31 cellular contexts compared by ENCODE assay signal in the genomic region with DNA sequence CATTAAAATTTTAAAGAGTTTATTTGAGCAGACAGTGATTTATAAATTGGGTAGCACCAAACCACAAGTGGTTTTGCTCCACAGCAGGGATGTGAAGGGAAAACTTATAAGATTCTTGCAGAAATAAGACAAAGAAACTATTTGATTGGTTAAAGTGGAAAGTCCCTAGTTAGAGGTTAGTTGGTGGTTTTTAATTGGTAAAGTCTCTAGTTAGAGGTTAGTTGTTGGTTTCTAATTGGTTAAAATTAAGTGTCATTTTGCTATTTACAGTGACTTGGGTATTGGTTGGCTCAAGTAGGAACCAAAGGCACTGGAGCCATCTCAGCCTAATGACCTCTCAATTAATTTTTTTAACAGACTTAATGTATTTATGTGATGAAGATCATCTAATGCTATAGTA.
"Had no signal": no experiment of that assay in that cellular context is flagged by ENCODE, and none has a peak within 500 bp of the region (broad histone marks: within the 10 kb centered on the region; RNA-seq: fewer than 3 reads in every experiment).

No MANE protein-coding gene starts in this region.

- H3K4me3 ChIP-seq: ascending aorta, cardiac muscle cell had no signal

- H3K27me3 ChIP-seq: ascending aorta, cardiac muscle cell had no signal

- H3K36me3 ChIP-seq: ascending aorta, cardiac muscle cell had no signal

- ATAC-seq: activated CD4-positive, alpha-beta T cell treated with anti-CD3 and anti-CD28 coated beads for 36 hours; activated CD4-positive, CD25-positive, alpha-beta regulatory T cell treated with anti-CD3 and anti-CD28 coated beads, Interleukin-2, amount 50 U/mL, for 24 hours; activated CD8-positive, alpha-beta memory T cell treated with anti-CD3 and anti-CD28 coated beads, Interleukin-2, amount 10 ng/mL, durations not matched to agents 7 days and 5 days; activated CD8-positive, alpha-beta T cell treated with anti-CD3 and anti-CD28 coated beads, Interleukin-2, amount 10 ng/mL, durations not matched to agents 7 days and 5 days; activated naive CD8-positive, alpha-beta T cell treated with anti-CD3 and anti-CD28 coated beads, Interleukin-2, amount 50 U/mL, for 24 hours; WTC11 had no signal

- DNase-seq: activated CD4-positive, alpha-beta memory T cell treated with anti-CD3 and anti-CD28 coated beads, Interleukin-2, amount 10 ng/mL, durations not matched to agents 7 days and 5 days; activated CD4-positive, alpha-beta T cell treated with anti-CD3 and anti-CD28 coated beads for 1 hour; activated CD4-positive, alpha-beta T cell treated with anti-CD3 and anti-CD28 coated beads for 36 hours; activated CD4-positive, alpha-beta T cell treated with anti-CD3 and anti-CD28 coated beads for 48 hours; activated CD4-positive, alpha-beta T cell treated with anti-CD3 and anti-CD28 coated beads, Interleukin-2, amount 10 ng/mL, durations not matched to agents 7 days and 5 days; activated CD4-positive, alpha-beta T cell treated with anti-CD3 and anti-CD28 coated beads, Interleukin-2, amount 50 U/mL, for 48 hours; activated CD4-positive, CD25-positive, alpha-beta regulatory T cell; activated CD8-positive, alpha-beta memory T cell treated with anti-CD3 and anti-CD28 coated beads for 24 hours; activated CD8-positive, alpha-beta memory T cell treated with anti-CD3 and anti-CD28 coated beads, Interleukin-2, amount 10 ng/mL, durations not matched to agents 7 days and 5 days; activated CD8-positive, alpha-beta memory T cell treated with anti-CD3 and anti-CD28 coated beads, Interleukin-2, amount 50 U/mL, for 48 hours; activated CD8-positive, alpha-beta T cell treated with anti-CD3 and anti-CD28 coated beads, Interleukin-2, amount 10 ng/mL, durations not matched to agents 7 days and 5 days; activated effector memory CD4-positive, alpha-beta T cell treated with Interleukin-2 at 50 U/mL for 16 hours; activated gamma-delta T cell; activated naive CD4-positive, alpha-beta T cell treated with anti-CD3 and anti-CD28 coated beads, Interleukin-2, amount 10 ng/mL, durations not matched to agents 7 days and 5 days; activated naive CD4-positive, alpha-beta T cell treated with Interleukin-2 at 50 U/mL for 16 hours; activated naive CD8-positive, alpha-beta T cell treated with anti-CD3 and anti-CD28 coated beads, Interleukin-2, amount 10 ng/mL, durations not matched to agents 7 days and 5 days; activated naive CD8-positive, alpha-beta T cell treated with anti-CD3 and anti-CD28 coated beads, Interleukin-2, amount 50 U/mL, for 24 hours; activated T-cell treated with anti-CD3 and anti-CD28 coated beads, Interleukin-2, amount 50 U/mL, for 24 hours; activated T-cell treated with anti-CD3 and anti-CD28 coated beads, Interleukin-2, amount 50 U/mL, for 48 hours; amygdala; anterior cingulate cortex; caudate nucleus; cerebellar nuclear complex; T-helper 1 cell; T-helper 2 cell; T-helper 9 cell had no signal

- H3K27ac ChIP-seq: ascending aorta, cardiac muscle cell, VCaP had no signal

- H3K4me1 ChIP-seq: ascending aorta had no signal
